ENCODE assay signal across 3 cellular contexts in the genomic region with DNA sequence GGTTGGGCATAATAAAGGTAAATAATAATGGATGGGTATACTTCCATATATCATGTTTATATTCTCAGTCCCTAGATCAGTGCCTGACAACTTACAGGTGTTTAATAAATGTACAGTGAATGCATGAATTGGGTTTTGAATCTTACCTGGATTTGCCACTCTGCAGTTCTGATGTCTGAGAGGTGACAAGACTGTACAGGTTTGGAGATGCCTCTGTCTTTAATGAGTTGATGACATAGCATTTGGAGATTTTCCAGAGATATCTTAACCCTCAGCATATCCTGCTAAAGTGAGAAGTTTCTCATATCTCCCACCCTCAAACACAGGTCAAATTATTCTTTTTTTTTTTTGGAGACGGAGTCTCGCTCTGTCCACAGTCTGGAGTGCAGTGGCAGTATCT.
TF ChIP-seq lines count a peak whose summit lies in the region.

No MANE protein-coding gene starts in this region.

TF ChIP-seq in SK-N-SH, 30 proteins besides CTCF, POLR2A, EP300 and RAD21 (continued from another document):
- TF ChIP-seq, protein P1, sequence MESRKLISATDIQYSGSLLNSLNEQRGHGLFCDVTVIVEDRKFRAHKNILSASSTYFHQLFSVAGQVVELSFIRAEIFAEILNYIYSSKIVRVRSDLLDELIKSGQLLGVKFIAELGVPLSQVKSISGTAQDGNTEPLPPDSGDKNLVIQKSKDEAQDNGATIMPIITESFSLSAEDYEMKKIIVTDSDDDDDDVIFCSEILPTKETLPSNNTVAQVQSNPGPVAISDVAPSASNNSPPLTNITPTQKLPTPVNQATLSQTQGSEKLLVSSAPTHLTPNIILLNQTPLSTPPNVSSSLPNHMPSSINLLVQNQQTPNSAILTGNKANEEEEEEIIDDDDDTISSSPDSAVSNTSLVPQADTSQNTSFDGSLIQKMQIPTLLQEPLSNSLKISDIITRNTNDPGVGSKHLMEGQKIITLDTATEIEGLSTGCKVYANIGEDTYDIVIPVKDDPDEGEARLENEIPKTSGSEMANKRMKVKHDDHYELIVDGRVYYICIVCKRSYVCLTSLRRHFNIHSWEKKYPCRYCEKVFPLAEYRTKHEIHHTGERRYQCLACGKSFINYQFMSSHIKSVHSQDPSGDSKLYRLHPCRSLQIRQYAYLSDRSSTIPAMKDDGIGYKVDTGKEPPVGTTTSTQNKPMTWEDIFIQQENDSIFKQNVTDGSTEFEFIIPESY (IDR thresholded peaks at IDR 0.05; ENCODE audit: borderline replicate concordance, low read depth): no peak
- TF ChIP-seq POLR2AphosphoS5 (IDR thresholded peaks at IDR 0.05; ENCODE audit: low read depth, low read length): no peak
- TF ChIP-seq RCOR1 (IDR thresholded peaks at IDR 0.05; ENCODE audit: low read length): no peak
- TF ChIP-seq MAX (IDR thresholded peaks at IDR 0.05; ENCODE audit: low read depth): no peak
TF ChIP-seq in SK-N-SH: peak in this region for 0.

TF ChIP-seq in SK-N-SH treated with all-trans-retinoic acid at 6 μM for 48 hours, 23 proteins besides CTCF, POLR2A, EP300 and RAD21 (continued from another document and continues in another):
- TF ChIP-seq POU6F1 (CRISPR knock-in tag; IDR thresholded peaks at IDR 0.05; ENCODE audit: borderline replicate concordance, low read depth): no peak
- no peak for TF ChIP-seq CSRNP3 (CRISPR knock-in tag; IDR thresholded peaks at IDR 0.05)
- no peak for TF ChIP-seq PATZ1 (CRISPR knock-in tag; IDR thresholded peaks at IDR 0.05; ENCODE audit: borderline replicate concordance)
- no peak for TF ChIP-seq ZC3H10 (CRISPR knock-in tag; IDR thresholded peaks at IDR 0.05)
- TF ChIP-seq PPARA (CRISPR knock-in tag; IDR thresholded peaks at IDR 0.05; ENCODE audit: borderline replicate concordance): no peak
- TF ChIP-seq RARB (CRISPR knock-in tag; IDR thresholded peaks at IDR 0.05): no peak
- TF ChIP-seq ARNTL (CRISPR knock-in tag; IDR thresholded peaks at IDR 0.05; ENCODE audit: borderline replicate concordance, low read depth): no peak
- no peak for TF ChIP-seq ESRRG (CRISPR knock-in tag; IDR thresholded peaks at IDR 0.05)
- no peak for TF ChIP-seq TCF4 (CRISPR knock-in tag; IDR thresholded peaks at IDR 0.05; ENCODE audit: borderline replicate concordance)
- no peak for TF ChIP-seq GLIS3 (CRISPR knock-in tag; IDR thresholded peaks at IDR 0.05)
- no peak for TF ChIP-seq CSDC2 (CRISPR knock-in tag; IDR thresholded peaks at IDR 0.05)
- no peak for TF ChIP-seq ZFP3 (CRISPR knock-in tag; IDR thresholded peaks at IDR 0.05)
- TF ChIP-seq TOX (CRISPR knock-in tag; IDR thresholded peaks at IDR 0.05; ENCODE audit: borderline replicate concordance): no peak
- TF ChIP-seq ZNF565 (CRISPR knock-in tag; conservative IDR thresholded peaks at IDR 0.05; ENCODE audit: low read depth): no peak
- no peak for TF ChIP-seq TSHZ2 (CRISPR knock-in tag; IDR thresholded peaks at IDR 0.05)

TF ChIP-seq in HCT116, 20 proteins besides CTCF, POLR2A, EP300 and RAD21 (continued from another document):
- TF ChIP-seq, protein P1 (IDR thresholded peaks at IDR 0.05; ENCODE audit: extremely low read depth, insufficient replicate concordance, low read length): no peak
- TF ChIP-seq REST (IDR thresholded peaks at IDR 0.05; ENCODE audit: low read depth): no peak
- TF ChIP-seq JUND (IDR thresholded peaks at IDR 0.05): no peak
- TF ChIP-seq ZFX (IDR thresholded peaks at IDR 0.05): no peak
- no peak for TF ChIP-seq TCF7L2 (IDR thresholded peaks at IDR 0.05; ENCODE audit: borderline replicate concordance, extremely low read depth, insufficient read depth, insufficient read length)
- TF ChIP-seq MAX (IDR thresholded peaks at IDR 0.05): no peak
- TF ChIP-seq ELF1 (IDR thresholded peaks at IDR 0.05; ENCODE audit: borderline replicate concordance, low read depth): no peak
TF ChIP-seq in HCT116: peak in this region for 0.
